Comparison of ENCODE assay signal across 12 cellular contexts in the genomic region with DNA sequence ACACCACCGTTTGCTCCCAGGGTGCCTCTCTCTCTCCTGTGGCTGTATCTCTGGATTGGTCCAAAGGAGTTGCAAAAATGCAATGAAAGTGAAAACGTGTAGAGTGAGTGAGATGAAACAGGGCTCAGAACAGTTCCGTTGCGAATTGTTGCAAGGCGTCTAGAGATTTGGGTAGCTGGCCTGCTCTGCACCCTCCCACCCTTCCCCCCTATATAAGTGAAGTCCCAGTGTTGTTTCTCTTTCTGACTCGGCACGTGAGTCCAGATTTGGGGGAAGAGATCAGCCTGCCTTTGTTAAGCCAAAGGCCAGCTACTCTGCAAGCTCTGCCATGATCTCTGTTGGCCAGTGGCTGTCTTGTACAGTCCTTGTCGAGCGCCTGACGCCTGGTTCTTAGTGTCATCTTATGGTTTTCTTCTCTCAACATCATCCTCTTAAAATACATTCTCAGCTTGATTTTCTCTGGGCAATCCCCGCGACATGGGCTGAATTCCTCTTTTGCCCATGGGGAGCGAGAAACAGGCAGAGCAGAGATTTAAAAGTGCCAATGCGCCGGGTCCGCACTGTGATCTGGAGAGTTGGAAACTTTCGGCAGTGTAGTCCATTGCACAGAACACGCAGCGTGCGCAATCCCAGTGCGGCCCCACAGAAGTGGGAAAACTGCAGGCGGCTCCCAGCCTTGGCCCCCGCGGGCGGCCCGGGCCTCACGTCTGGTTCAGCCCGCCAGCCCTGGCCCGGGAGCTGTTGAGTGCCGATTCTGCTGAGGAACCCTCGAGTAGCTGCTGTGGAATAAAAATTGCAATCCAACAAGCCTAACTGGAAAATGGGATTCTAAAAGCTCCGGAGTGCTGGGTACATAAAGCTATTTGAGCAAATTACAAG. TPM values are rescaled to one million over a fixed set of nuclear protein-coding genes. Genes with fewer than 3 reads are reported as not detected.
DNase-seq lines count a peak whose midpoint lies in the region; TF ChIP-seq lines count a peak whose summit lies in the region.
"Had no signal": no experiment of that assay in that cellular context is flagged by ENCODE, and none has a peak within 500 bp of the region (broad histone marks: within the 10 kb centered on the region; RNA-seq: fewer than 3 reads in every experiment).

No MANE protein-coding gene starts in this region.

- H3K36me3 ChIP-seq in left ventricle myocardium inferior (peaks cover 6% of the 10 kb centered on the region), trophoblast cell (ENCODE audit: control insufficient read depth in 1 of 2, insufficient read depth in 2 of 2, low read length in 2 of 2) (peaks cover 11 to 16% of the 10 kb centered on the region in 2 experiments), HAP-1 (replicated peaks) (peaks cover 29% of the 10 kb centered on the region)

- peak overlapping the region; percentile 83 for H4K91ac ChIP-seq in trophoblast cell (ENCODE audit: low read depth, low read length)

- H4K12ac ChIP-seq in trophoblast cell (ENCODE audit: low read depth, low read length) = no peak overlapping the region

- peak overlapping the region; percentile 40 for H3K4me2 ChIP-seq in trophoblast cell (ENCODE audit: low read length)

- H3K79me1 ChIP-seq in trophoblast cell (ENCODE audit: low read length) = peaks cover 39% of the 10 kb centered on the region

- H3K18ac ChIP-seq in trophoblast cell (ENCODE audit: low read length) = peak overlapping the region; percentile 86

- peak overlapping the region; percentile 96 for H3K27ac ChIP-seq in left ventricle myocardium inferior (replicated peaks)
- peak overlapping the region; percentile 71 for H3K27ac ChIP-seq in trophoblast cell (ENCODE audit: low read depth, low read length)
- H3K27ac ChIP-seq: WERI-Rb-1 had no signal

- no peak for TF ChIP-seq CTCF in left ventricle myocardium inferior (IDR thresholded peaks at IDR 0.05; ENCODE audit: borderline replicate concordance)

- H3K79me2 ChIP-seq in trophoblast cell (ENCODE audit: control insufficient read depth, insufficient read depth, low read length, poor library complexity) = peaks cover 24% of the 10 kb centered on the region

- H3K27me3 ChIP-seq in left ventricle myocardium inferior (ENCODE audit: low read depth) (peaks cover 9% of the 10 kb centered on the region), trophoblast cell (ENCODE audit: insufficient read depth, low read length) (no peaks in the 10 kb centered on the region), HAP-1 (ENCODE audit: low read depth) (no peaks in the 10 kb centered on the region)

- H3K9ac ChIP-seq in trophoblast cell (ENCODE audit: low read length) = peak overlapping the region; percentile 4
- H3K9ac ChIP-seq: parathyroid adenoma had no signal

- H3K14ac ChIP-seq in trophoblast cell (ENCODE audit: low read length) = peak overlapping the region; percentile 9

- H3K4me1 ChIP-seq in left ventricle myocardium inferior (peaks cover 47% of the 10 kb centered on the region), trophoblast cell (ENCODE audit: control insufficient read depth in 1 of 2, insufficient read depth in 2 of 2, low read length in 2 of 2) (peaks cover 30 to 32% of the 10 kb centered on the region in 2 experiments), HAP-1 (peaks cover 21% of the 10 kb centered on the region)
- H3K4me1 ChIP-seq: parathyroid adenoma had no signal

- H2BK120ac ChIP-seq in trophoblast cell (ENCODE audit: insufficient read depth, low read length, poor library complexity) = peak overlapping the region; percentile 64

- no peak overlapping the region for H3K23ac ChIP-seq in trophoblast cell (ENCODE audit: low read length)

- H4K8ac ChIP-seq in trophoblast cell (ENCODE audit: low read depth, low read length) = peak overlapping the region; percentile 22

- DNase-seq in AG08396 (ENCODE audit: low spot score) = peak; percentile 37
- peak; percentile 60 for DNase-seq in UCSD-AML1 (lab: John Stamatoyannopoulos, UW; ENCODE audit: unreplicated experiment)
- DNase-seq in left ventricle myocardium inferior = no peak
- DNase-seq in trophoblast cell = no peak
- DNase-seq in HuH-7.5 (ENCODE audit: low spot score) = no peak
- no peak for DNase-seq in T-helper 9 cell
- DNase-seq in HAP-1 (ENCODE audit: low spot score in 2 of 2) = no peak
- DNase-seq in amniotic stem cell (lab: John Stamatoyannopoulos, UW) = no peak
- DNase-seq: NCI-H1105, WERI-Rb-1 had no signal

- H2BK5ac ChIP-seq in trophoblast cell (ENCODE audit: low read depth, low read length, poor library complexity) = peak overlapping the region; percentile 11

- intact Hi-C loops in left ventricle myocardium inferior (cut with micrococcal nuclease) = no loop called here

- H3K9me3 ChIP-seq in left ventricle myocardium inferior (replicated peaks) (no peaks in the 10 kb centered on the region), trophoblast cell (ENCODE audit: insufficient read depth, low read depth, low read length) (no peaks in the 10 kb centered on the region), HAP-1 (no peaks in the 10 kb centered on the region)

- no peak overlapping the region for H2AFZ ChIP-seq in trophoblast cell (ENCODE audit: insufficient read depth, low read length, poor library complexity)
- H2AFZ ChIP-seq: parathyroid adenoma had no signal

- H3K4me3 ChIP-seq in left ventricle myocardium inferior (peak overlapping the region; percentile 81), trophoblast cell (ENCODE audit: low read depth, low read length) (no peak overlapping the region), HAP-1 (no peak overlapping the region)
- H3K4me3 ChIP-seq: GM12878 had no signal

- H2AK5ac ChIP-seq in trophoblast cell (ENCODE audit: low read length) = peak overlapping the region; percentile 2

- peak overlapping the region; percentile 26 for H2BK12ac ChIP-seq in trophoblast cell (ENCODE audit: low read length)

- in situ Hi-C loops in HAP-1 (cut with MboI; ENCODE audit: low sequenced_read_pairs) = loop anchor here (25.0 kb wide), 3 partner anchors 243 to 1018 kb away; no protein-coding TSS in a partner anchor

- WGBS in trophoblast cell (ENCODE audit: extremely low coverage, insufficient coverage, insufficient read length) = no CpG with 5 or more reads among the region's 32 CpGs

- H3K4ac ChIP-seq in trophoblast cell (ENCODE audit: low read depth, low read length) = peak overlapping the region; percentile 82

RNA-seq across cellular contexts. Expression of gene MEIS1, which starts 9.3 kb away (rescaled TPM):
- 38.0 TPM for total RNA-seq in left ventricle myocardium inferior
- 19.4 and 19.9 TPM in 2 replicates for polyA plus RNA-seq in trophoblast cell (2013)

Comparison
In these comparisons a context has a peak if more than half of its experiments do, and no peak if none do; other contexts are left out.
1. DNase-seq: peak in AG08396 (single experiment) and UCSD-AML1 (single experiment); none in left ventricle myocardium inferior (single experiment), trophoblast cell (0 of 2), HuH-7.5 (single experiment), T-helper 9 cell (single experiment), HAP-1 (0 of 2) and amniotic stem cell (single experiment).